Comparison of ENCODE assay signal across 26 cellular contexts in the genomic region with DNA sequence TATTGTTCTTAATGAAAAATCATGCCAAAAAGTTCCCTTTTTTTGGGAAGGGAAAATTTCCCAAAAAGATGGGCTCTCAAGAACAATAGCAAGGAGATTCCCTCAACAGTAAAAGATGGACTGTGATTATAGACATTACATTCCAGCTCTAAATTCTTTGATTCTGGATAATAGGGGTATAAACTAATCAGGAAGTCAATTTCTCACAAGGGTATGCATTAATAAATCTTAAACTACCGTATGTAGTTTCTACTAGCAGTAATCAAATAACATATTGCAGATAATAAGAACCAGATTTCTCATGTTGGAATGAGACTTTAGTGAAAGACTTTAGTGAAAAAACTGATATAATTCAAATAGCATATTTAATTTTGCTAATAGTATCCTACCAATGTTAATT.
"Had no signal": no experiment of that assay in that cellular context is flagged by ENCODE, and none has a peak within 500 bp of the region (broad histone marks: within the 10 kb centered on the region; RNA-seq: fewer than 3 reads in every experiment).

No MANE protein-coding gene starts in this region.

- H3K27ac ChIP-seq: stomach, suprapubic skin, testis, thoracic aorta, thyroid gland, tibial artery, transverse colon, upper lobe of left lung, upper lobe of right lung, uterus, vagina had no signal

- DNase-seq: stimulated activated CD4-positive, alpha-beta T cell treated with anti-CD3 and anti-CD28 coated beads, Interleukin-2, amount 100 ng/mL, for 48 hours; stimulated activated CD4-positive, alpha-beta T cell treated with anti-CD3 and anti-CD28 coated beads, Interleukin-4, amount 100 ng/mL, for 1 hour; stimulated activated CD4-positive, alpha-beta T cell treated with anti-CD3 and anti-CD28 coated beads, Interleukin-4, amount 100 ng/mL, for 24 hours; stimulated activated CD4-positive, alpha-beta T cell treated with anti-CD3 and anti-CD28 coated beads, Interleukin-4, amount 100 ng/mL, for 4 hours; stimulated activated CD8-positive, alpha-beta memory T cell treated with anti-CD3 and anti-CD28 coated beads, Interleukin-4, amount 100 ng/mL, for 48 hours; stimulated activated naive B cell treated with anti-CD40 and anti-IgM and Interleukin-4, amounts not matched to agents 10 μg/mL and 1 μg/mL and 100 μg/mL, for 72 hours; stimulated activated naive CD4-positive, alpha-beta T cell; stimulated activated naive CD4-positive, alpha-beta T cell treated with Interleukin-2 at 50 U/mL for 16 hours; stimulated activated naive CD8-positive, alpha-beta T cell treated with anti-CD3 and anti-CD28 coated beads, Interleukin-15, amount 100 ng/mL, for 72 hours; stimulated activated naive CD8-positive, alpha-beta T cell treated with anti-CD3 and anti-CD28 coated beads, Interleukin-15, Interleukin-2, amounts not matched to agents 100 U/mL and 50 U/mL, for 24 hours; stomach; substantia nigra; testis; thyroid gland; tibial artery; transverse colon; trophoblast cell; upper lobe of left lung; upper lobe of right lung; uterus had no signal

- H3K36me3 ChIP-seq: stomach, suprapubic skin, thoracic aorta, thyroid gland, tibial artery, tibial nerve, transverse colon, upper lobe of left lung, upper lobe of right lung, uterus, vagina had no signal

- H3K4me1 ChIP-seq: stomach, suprapubic skin, testis, thyroid gland, tibial artery, transverse colon, upper lobe of left lung, upper lobe of right lung, uterus had no signal

- ATAC-seq: stimulated activated effector memory CD8-positive, alpha-beta T cell treated with anti-CD3 and anti-CD28 coated beads, Interleukin-12 subunit alpha, Interleukin-12 subunit beta, amount 100 ng/mL, for 72 hours; stimulated activated memory B cell treated with anti-CD40 and anti-IgM and Interleukin-4, amounts not matched to agents 10 μg/mL and 1 μg/mL and 100 μg/mL, for 72 hours; stimulated activated naive B cell treated with anti-CD40 and anti-IgM and Interleukin-4, amounts not matched to agents 10 μg/mL and 1 μg/mL and 100 μg/mL, for 72 hours; stimulated activated naive CD8-positive, alpha-beta T cell treated with anti-CD3 and anti-CD28 coated beads, Interleukin-15, amount 100 ng/mL, for 72 hours; stimulated activated naive CD8-positive, alpha-beta T cell treated with anti-CD3 and anti-CD28 coated beads, Interleukin-15, Interleukin-2, amounts not matched to agents 100 U/mL and 50 U/mL, for 24 hours; upper lobe of right lung had no signal

- H3K9me3 ChIP-seq: stomach, suprapubic skin, testis, thoracic aorta, thyroid gland, tibial artery, tibial nerve, transverse colon, upper lobe of left lung, upper lobe of right lung, uterus, vagina had no signal

- H3K4me3 ChIP-seq: stomach, suprapubic skin, testis, thoracic aorta, thyroid gland, tibial artery, tibial nerve, transverse colon, upper lobe of left lung, upper lobe of right lung, uterus, vagina had no signal

- H3K27me3 ChIP-seq: stomach, suprapubic skin, testis, thyroid gland, tibial artery, tibial nerve, transverse colon, upper lobe of left lung, upper lobe of right lung, uterus, vagina had no signal
